Comparison of ENCODE assay signal across 1 cellular context in the genomic region with DNA sequence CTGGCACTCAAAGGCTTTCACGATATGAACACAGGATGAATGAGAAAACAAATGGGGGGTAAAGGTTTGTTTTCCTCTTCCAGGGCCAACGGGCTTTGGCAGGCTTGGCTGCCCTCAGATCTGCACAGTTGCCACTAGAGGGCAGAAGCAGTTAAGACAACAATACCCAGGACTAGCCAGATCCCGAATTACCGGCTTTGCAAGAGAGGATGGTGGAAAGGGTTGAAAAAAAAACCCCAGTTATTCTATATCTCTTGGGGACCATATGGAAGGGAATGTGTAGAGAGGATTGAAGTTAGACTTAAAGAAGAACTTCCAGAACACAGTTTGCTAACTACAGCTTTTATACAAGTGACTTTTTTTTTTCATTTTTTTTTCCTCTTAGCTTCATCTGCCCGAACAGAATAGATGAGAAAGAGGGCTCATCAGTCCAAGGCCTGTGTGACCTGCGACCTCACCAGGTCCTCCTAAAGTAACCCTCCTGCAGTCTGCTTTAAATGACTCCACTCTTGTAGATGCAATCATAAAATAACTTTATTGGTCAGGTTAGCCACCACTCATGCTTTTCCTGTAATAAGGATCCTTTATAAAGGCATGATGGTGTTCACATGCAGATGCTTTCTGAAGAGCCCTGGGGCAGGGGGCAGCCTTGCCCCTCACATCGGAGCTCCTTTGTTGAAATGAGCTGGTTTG.
TF ChIP-seq lines count a peak whose summit lies in the region.

No MANE protein-coding gene starts in this region.

TF ChIP-seq in GM23338, 12 proteins besides CTCF, POLR2A, EP300 and RAD21 (continued from another document):
- TF ChIP-seq, protein P1, sequence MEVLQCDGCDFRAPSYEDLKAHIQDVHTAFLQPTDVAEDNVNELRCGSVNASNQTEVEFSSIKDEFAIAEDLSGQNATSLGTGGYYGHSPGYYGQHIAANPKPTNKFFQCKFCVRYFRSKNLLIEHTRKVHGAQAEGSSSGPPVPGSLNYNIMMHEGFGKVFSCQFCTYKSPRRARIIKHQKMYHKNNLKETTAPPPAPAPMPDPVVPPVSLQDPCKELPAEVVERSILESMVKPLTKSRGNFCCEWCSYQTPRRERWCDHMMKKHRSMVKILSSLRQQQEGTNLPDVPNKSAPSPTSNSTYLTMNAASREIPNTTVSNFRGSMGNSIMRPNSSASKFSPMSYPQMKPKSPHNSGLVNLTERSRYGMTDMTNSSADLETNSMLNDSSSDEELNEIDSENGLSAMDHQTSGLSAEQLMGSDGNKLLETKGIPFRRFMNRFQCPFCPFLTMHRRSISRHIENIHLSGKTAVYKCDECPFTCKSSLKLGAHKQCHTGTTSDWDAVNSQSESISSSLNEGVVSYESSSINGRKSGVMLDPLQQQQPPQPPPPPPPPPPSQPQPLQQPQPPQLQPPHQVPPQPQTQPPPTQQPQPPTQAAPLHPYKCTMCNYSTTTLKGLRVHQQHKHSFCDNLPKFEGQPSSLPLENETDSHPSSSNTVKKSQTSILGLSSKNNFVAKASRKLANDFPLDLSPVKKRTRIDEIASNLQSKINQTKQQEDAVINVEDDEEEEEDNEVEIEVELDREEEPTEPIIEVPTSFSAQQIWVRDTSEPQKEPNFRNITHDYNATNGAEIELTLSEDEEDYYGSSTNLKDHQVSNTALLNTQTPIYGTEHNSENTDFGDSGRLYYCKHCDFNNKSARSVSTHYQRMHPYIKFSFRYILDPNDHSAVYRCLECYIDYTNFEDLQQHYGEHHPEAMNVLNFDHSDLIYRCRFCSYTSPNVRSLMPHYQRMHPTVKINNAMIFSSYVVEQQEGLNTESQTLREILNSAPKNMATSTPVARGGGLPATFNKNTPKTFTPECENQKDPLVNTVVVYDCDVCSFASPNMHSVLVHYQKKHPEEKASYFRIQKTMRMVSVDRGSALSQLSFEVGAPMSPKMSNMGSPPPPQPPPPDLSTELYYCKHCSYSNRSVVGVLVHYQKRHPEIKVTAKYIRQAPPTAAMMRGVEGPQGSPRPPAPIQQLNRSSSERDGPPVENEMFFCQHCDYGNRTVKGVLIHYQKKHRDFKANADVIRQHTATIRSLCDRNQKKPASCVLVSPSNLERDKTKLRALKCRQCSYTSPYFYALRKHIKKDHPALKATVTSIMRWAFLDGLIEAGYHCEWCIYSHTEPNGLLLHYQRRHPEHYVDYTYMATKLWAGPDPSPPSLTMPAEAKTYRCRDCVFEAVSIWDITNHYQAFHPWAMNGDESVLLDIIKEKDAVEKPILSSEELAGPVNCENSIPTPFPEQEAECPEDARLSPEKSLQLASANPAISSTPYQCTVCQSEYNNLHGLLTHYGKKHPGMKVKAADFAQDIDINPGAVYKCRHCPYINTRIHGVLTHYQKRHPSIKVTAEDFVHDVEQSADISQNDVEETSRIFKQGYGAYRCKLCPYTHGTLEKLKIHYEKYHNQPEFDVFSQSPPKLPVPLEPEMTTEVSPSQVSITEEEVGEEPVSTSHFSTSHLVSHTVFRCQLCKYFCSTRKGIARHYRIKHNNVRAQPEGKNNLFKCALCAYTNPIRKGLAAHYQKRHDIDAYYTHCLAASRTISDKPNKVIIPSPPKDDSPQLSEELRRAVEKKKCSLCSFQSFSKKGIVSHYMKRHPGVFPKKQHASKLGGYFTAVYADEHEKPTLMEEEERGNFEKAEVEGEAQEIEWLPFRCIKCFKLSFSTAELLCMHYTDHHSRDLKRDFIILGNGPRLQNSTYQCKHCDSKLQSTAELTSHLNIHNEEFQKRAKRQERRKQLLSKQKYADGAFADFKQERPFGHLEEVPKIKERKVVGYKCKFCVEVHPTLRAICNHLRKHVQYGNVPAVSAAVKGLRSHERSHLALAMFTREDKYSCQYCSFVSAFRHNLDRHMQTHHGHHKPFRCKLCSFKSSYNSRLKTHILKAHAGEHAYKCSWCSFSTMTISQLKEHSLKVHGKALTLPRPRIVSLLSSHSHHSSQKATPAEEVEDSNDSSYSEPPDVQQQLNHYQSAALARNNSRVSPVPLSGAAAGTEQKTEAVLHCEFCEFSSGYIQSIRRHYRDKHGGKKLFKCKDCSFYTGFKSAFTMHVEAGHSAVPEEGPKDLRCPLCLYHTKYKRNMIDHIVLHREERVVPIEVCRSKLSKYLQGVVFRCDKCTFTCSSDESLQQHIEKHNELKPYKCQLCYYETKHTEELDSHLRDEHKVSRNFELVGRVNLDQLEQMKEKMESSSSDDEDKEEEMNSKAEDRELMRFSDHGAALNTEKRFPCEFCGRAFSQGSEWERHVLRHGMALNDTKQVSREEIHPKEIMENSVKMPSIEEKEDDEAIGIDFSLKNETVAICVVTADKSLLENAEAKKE (CRISPR knock-in tag; IDR thresholded peaks at IDR 0.05) = no peak
TF ChIP-seq in GM23338: peak in this region for 0.
